8 cellular contexts compared by ENCODE assay signal in the genomic region with DNA sequence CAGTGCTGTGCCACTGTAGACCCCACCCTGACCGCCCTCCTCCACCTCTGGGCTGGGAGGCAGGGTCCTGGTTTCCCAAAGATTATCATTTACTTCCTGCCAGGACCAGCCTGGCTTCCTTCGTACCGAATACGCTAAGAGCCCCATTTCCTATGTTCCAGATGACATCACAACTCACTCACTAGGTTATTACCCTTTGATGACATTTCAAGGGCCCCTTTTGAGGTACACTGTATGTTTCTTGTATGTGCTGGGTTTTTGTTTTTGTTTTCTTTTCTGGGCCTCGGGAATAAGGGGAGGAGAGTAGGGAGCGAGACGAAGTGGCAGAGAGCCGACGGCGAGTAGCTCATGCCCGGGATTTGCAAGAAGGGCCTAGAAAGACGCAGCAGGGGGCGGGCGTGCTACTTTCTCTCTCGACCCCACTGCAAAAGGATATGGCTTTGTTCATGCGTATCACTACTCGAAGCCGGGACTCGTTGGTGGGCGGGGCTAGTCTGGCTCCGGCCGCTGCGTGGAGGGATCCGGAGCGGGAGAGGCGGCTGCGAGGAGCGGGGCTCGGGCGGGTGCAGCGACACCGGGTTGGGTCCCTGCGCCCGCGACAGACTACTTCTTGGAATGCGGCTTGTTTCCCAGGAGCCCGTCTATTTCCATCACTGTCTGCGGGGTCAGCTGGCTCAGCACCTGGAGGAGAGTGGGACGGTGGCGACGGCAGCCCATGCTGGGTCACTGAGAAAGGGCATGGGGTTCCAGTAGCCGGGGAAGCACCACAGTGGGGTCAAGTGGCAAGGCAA. TPM values are rescaled to one million over a fixed set of nuclear protein-coding genes. Genes with fewer than 3 reads are reported as not detected.
DNase-seq lines count a peak whose midpoint lies in the region; ATAC-seq and TF ChIP-seq lines count a peak whose summit lies in the region.

No MANE protein-coding gene starts in this region.

- H3K27me3 Mint-ChIP-seq in endothelial cell (ENCODE audit: unreplicated experiment): peaks cover 3% of the 10 kb centered on the region

- H3K4me3 ChIP-seq in AG09309 (ENCODE audit: control insufficient read depth, low read depth, low read length): peak overlapping the region; percentile 46

- no peak for ATAC-seq in HG03521 (IDR thresholded peaks at IDR 0.05; ENCODE audit: unreplicated experiment)

- peak overlapping the region; percentile 89 for H3K27ac Mint-ChIP-seq in endothelial cell (ENCODE audit: unreplicated experiment)

- peaks cover 9% of the 10 kb centered on the region for H3K36me3 Mint-ChIP-seq in endothelial cell (ENCODE audit: low read depth, unreplicated experiment)

- no peak for TF ChIP-seq CTCF in AG09309 (IDR thresholded peaks at IDR 0.05; ENCODE audit: control insufficient read depth, insufficient read depth, low read depth, low read length, missing control alignments)
- TF ChIP-seq CTCF in endothelial cell (IDR thresholded peaks at IDR 0.05; ENCODE audit: unreplicated experiment): no peak

- peaks cover 31% of the 10 kb centered on the region for H3K4me1 Mint-ChIP-seq in endothelial cell (ENCODE audit: unreplicated experiment)

- no peaks in the 10 kb centered on the region for H3K9me3 Mint-ChIP-seq in endothelial cell (ENCODE audit: unreplicated experiment)

- DNase-seq in AG09309 (ENCODE audit: low read depth) (no peak), HPDE6-E6E7 (ENCODE audit: extremely low spot score) (peak; percentile 31), endothelial cell (ENCODE audit: low spot score) (peak; percentile 83), midbrain (lab: John Stamatoyannopoulos, UW) (peak; percentile 77), 8988T (no peak)
- peak; percentile 87 for DNase-seq in activated CD8-positive, alpha-beta memory T cell treated with anti-CD3 and anti-CD28 coated beads, Interleukin-2, amount 50 U/mL, for 48 hours
- peak; percentile 69 for DNase-seq in stimulated activated CD8-positive, alpha-beta memory T cell treated with anti-CD3 and anti-CD28 coated beads, Interleukin-12 subunit alpha, Interleukin-12 subunit beta, amount 100 ng/mL, for 4 hours (ENCODE audit: low read depth)

- peak overlapping the region; percentile 59 for H3K4me3 Mint-ChIP-seq in endothelial cell (ENCODE audit: unreplicated experiment)

RNA-seq across cellular contexts. Expression of a gene that starts 6.6 kb away (rescaled TPM):
- 0.77 TPM for total RNA-seq in endothelial cell (ENCODE audit: unreplicated experiment)

RNA-seq across cellular contexts. Expression of a gene that starts 7.0 kb away (rescaled TPM):
- total RNA-seq in endothelial cell (ENCODE audit: unreplicated experiment): 1.6 TPM

RNA-seq across cellular contexts. Expression of a gene that starts 9.1 kb away (rescaled TPM):
- 171 TPM for total RNA-seq in endothelial cell (ENCODE audit: unreplicated experiment)

RNA-seq across cellular contexts. Expression of a gene that starts 9.3 kb away (rescaled TPM):
- total RNA-seq in endothelial cell (ENCODE audit: unreplicated experiment): 32.6 TPM

RNA-seq across cellular contexts. Expression of a gene that starts 34.1 kb away (rescaled TPM):
- 133 TPM for total RNA-seq in endothelial cell (ENCODE audit: unreplicated experiment)

Comparison
In these comparisons a context has a peak if more than half of its experiments do, and no peak if none do; other contexts are left out.
1. DNase-seq: peak in HPDE6-E6E7 (single experiment), activated CD8-positive, alpha-beta memory T cell treated with anti-CD3 and anti-CD28 coated beads, Interleukin-2, amount 50 U/mL, for 48 hours (single experiment), endothelial cell (single experiment), midbrain (single experiment) and stimulated activated CD8-positive, alpha-beta memory T cell treated with anti-CD3 and anti-CD28 coated beads, Interleukin-12 subunit alpha, Interleukin-12 subunit beta, amount 100 ng/mL, for 4 hours (single experiment); none in AG09309 (single experiment) and 8988T (single experiment).